In genomic region chr3:53478166-53478830, GRCh38 we compare ENCODE assay signal across 1 cellular context.
A peak's percentile ranks its signal among the peaks of the same experiment; 100 is the strongest.
TF ChIP-seq lines count a peak whose summit lies in the region.

No MANE protein-coding gene starts in this region.

TF ChIP-seq in HepG2, 621 proteins besides CTCF, POLR2A, EP300 and RAD21 (continued from another document and continues in another):
- TF ChIP-seq, protein P1, sequence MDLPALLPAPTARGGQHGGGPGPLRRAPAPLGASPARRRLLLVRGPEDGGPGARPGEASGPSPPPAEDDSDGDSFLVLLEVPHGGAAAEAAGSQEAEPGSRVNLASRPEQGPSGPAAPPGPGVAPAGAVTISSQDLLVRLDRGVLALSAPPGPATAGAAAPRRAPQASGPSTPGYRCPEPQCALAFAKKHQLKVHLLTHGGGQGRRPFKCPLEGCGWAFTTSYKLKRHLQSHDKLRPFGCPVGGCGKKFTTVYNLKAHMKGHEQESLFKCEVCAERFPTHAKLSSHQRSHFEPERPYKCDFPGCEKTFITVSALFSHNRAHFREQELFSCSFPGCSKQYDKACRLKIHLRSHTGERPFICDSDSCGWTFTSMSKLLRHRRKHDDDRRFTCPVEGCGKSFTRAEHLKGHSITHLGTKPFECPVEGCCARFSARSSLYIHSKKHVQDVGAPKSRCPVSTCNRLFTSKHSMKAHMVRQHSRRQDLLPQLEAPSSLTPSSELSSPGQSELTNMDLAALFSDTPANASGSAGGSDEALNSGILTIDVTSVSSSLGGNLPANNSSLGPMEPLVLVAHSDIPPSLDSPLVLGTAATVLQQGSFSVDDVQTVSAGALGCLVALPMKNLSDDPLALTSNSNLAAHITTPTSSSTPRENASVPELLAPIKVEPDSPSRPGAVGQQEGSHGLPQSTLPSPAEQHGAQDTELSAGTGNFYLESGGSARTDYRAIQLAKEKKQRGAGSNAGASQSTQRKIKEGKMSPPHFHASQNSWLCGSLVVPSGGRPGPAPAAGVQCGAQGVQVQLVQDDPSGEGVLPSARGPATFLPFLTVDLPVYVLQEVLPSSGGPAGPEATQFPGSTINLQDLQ (CRISPR knock-in tag; IDR thresholded peaks at IDR 0.05) = no peak
- TF ChIP-seq KLF15 (CRISPR knock-in tag; IDR thresholded peaks at IDR 0.05; ENCODE audit: borderline replicate concordance) (no peak), ZSCAN21 (CRISPR knock-in tag; IDR thresholded peaks at IDR 0.05; ENCODE audit: borderline replicate concordance) (0 out of 2 replicates have a peak, but pooled peaks have one; percentile 27), ZNF414 (CRISPR knock-in tag; IDR thresholded peaks at IDR 0.05) (no peak), NFE2L2 (IDR thresholded peaks at IDR 0.05; ENCODE audit: low read length) (no peak), SMC3 (IDR thresholded peaks at IDR 0.05; ENCODE audit: low read length) (no peak), ZNF850 (CRISPR knock-in tag; conservative IDR thresholded peaks at IDR 0.05) (no peak), POLR2G (IDR thresholded peaks at IDR 0.05; ENCODE audit: low read depth, low read length) (no peak), ZKSCAN5 (CRISPR knock-in tag; IDR thresholded peaks at IDR 0.05) (no peak), BRCA1 (CRISPR knock-in tag; IDR thresholded peaks at IDR 0.05) (no peak), ZBTB38 (CRISPR knock-in tag; IDR thresholded peaks at IDR 0.05) (no peak), ZNF180 (CRISPR knock-in tag; IDR thresholded peaks at IDR 0.05; ENCODE audit: borderline replicate concordance, low read depth) (no peak), FOXP1 (IDR thresholded peaks at IDR 0.05) (peak; percentile 44; the same call in 1 of the 2 replicates), FOXP1 (CRISPR knock-in tag; IDR thresholded peaks at IDR 0.05) (peak; percentile 96), PHF21A (CRISPR knock-in tag; IDR thresholded peaks at IDR 0.05) (peak; percentile 87), POGZ (CRISPR knock-in tag; IDR thresholded peaks at IDR 0.05) (no peak), ZNF138 (CRISPR knock-in tag; IDR thresholded peaks at IDR 0.05; ENCODE audit: low read depth) (no peak), NFKB2 (CRISPR knock-in tag; IDR thresholded peaks at IDR 0.05; ENCODE audit: borderline replicate concordance) (no peak), NAIF1 (CRISPR knock-in tag; IDR thresholded peaks at IDR 0.05; ENCODE audit: borderline replicate concordance) (peak; percentile 68; the same call in 1 of the 2 replicates), HNF1B (CRISPR knock-in tag; IDR thresholded peaks at IDR 0.05) (peak; percentile 96), SP5 (CRISPR knock-in tag; IDR thresholded peaks at IDR 0.05; ENCODE audit: borderline replicate concordance, low read depth) (peak; percentile 100), RFX1 (IDR thresholded peaks at IDR 0.05) (no peak), SOX13 (IDR thresholded peaks at IDR 0.05) (peak; percentile 73), SOX13 (CRISPR knock-in tag; conservative IDR thresholded peaks at IDR 0.05 in 1 of 2, IDR thresholded peaks at IDR 0.05 in 1 of 2) (peak in 1 of 2 experiments; percentile 96; a peak in 2 of 4 replicates), SCMH1 (CRISPR knock-in tag; IDR thresholded peaks at IDR 0.05; ENCODE audit: borderline replicate concordance) (no peak), ZNF274 (CRISPR knock-in tag; IDR thresholded peaks at IDR 0.05) (no peak), TFDP1 (CRISPR knock-in tag; IDR thresholded peaks at IDR 0.05; ENCODE audit: borderline replicate concordance) (no peak), SATB2 (CRISPR knock-in tag; IDR thresholded peaks at IDR 0.05) (no peak), ZNF3 (CRISPR knock-in tag; IDR thresholded peaks at IDR 0.05) (no peak), SMAD1 (CRISPR knock-in tag; IDR thresholded peaks at IDR 0.05; ENCODE audit: borderline replicate concordance, low read depth) (no peak), RBM22 (optimal IDR thresholded peaks at IDR 0.05; ENCODE audit: low read length) (peak; percentile 31), CEBPG (CRISPR knock-in tag; IDR thresholded peaks at IDR 0.05) (peak; percentile 97), ZNF260 (CRISPR knock-in tag; IDR thresholded peaks at IDR 0.05; ENCODE audit: borderline replicate concordance, low read depth) (no peak), ZZZ3 (CRISPR knock-in tag; IDR thresholded peaks at IDR 0.05; ENCODE audit: borderline replicate concordance) (no peak), ZNF549 (CRISPR knock-in tag; IDR thresholded peaks at IDR 0.05) (no peak), ZNF772 (CRISPR knock-in tag; IDR thresholded peaks at IDR 0.05) (peak; percentile 63; the same call in 1 of the 2 replicates), TCF12 (IDR thresholded peaks at IDR 0.05) (no peak), TCF12 (CRISPR knock-in tag; IDR thresholded peaks at IDR 0.05) (peak; percentile 64; the same call in 1 of the 2 replicates), ZNF496 (CRISPR knock-in tag; IDR thresholded peaks at IDR 0.05; ENCODE audit: insufficient replicate concordance) (no peak), ELF1 (CRISPR knock-in tag; IDR thresholded peaks at IDR 0.05) (peak; percentile 20; the same call in 1 of the 2 replicates), FOXM1 (CRISPR knock-in tag; IDR thresholded peaks at IDR 0.05) (no peak), NFIC (IDR thresholded peaks at IDR 0.05; ENCODE audit: low read length) (peak; percentile 92), ZBTB46 (CRISPR knock-in tag; IDR thresholded peaks at IDR 0.05; ENCODE audit: borderline replicate concordance) (no peak), POLR2AphosphoS2 (IDR thresholded peaks at IDR 0.05; ENCODE audit: low read depth, low read length) (no peak)
- TF ChIP-seq, protein P2, sequence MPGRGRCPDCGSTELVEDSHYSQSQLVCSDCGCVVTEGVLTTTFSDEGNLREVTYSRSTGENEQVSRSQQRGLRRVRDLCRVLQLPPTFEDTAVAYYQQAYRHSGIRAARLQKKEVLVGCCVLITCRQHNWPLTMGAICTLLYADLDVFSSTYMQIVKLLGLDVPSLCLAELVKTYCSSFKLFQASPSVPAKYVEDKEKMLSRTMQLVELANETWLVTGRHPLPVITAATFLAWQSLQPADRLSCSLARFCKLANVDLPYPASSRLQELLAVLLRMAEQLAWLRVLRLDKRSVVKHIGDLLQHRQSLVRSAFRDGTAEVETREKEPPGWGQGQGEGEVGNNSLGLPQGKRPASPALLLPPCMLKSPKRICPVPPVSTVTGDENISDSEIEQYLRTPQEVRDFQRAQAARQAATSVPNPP (CRISPR knock-in tag; IDR thresholded peaks at IDR 0.05) = 0 out of 2 replicates have a peak, but pooled peaks have one; percentile 47
- TF ChIP-seq, protein P3, sequence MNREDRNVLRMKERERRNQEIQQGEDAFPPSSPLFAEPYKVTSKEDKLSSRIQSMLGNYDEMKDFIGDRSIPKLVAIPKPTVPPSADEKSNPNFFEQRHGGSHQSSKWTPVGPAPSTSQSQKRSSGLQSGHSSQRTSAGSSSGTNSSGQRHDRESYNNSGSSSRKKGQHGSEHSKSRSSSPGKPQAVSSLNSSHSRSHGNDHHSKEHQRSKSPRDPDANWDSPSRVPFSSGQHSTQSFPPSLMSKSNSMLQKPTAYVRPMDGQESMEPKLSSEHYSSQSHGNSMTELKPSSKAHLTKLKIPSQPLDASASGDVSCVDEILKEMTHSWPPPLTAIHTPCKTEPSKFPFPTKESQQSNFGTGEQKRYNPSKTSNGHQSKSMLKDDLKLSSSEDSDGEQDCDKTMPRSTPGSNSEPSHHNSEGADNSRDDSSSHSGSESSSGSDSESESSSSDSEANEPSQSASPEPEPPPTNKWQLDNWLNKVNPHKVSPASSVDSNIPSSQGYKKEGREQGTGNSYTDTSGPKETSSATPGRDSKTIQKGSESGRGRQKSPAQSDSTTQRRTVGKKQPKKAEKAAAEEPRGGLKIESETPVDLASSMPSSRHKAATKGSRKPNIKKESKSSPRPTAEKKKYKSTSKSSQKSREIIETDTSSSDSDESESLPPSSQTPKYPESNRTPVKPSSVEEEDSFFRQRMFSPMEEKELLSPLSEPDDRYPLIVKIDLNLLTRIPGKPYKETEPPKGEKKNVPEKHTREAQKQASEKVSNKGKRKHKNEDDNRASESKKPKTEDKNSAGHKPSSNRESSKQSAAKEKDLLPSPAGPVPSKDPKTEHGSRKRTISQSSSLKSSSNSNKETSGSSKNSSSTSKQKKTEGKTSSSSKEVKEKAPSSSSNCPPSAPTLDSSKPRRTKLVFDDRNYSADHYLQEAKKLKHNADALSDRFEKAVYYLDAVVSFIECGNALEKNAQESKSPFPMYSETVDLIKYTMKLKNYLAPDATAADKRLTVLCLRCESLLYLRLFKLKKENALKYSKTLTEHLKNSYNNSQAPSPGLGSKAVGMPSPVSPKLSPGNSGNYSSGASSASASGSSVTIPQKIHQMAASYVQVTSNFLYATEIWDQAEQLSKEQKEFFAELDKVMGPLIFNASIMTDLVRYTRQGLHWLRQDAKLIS (CRISPR knock-in tag; IDR thresholded peaks at IDR 0.05) = no peak
- TF ChIP-seq, protein P4, sequence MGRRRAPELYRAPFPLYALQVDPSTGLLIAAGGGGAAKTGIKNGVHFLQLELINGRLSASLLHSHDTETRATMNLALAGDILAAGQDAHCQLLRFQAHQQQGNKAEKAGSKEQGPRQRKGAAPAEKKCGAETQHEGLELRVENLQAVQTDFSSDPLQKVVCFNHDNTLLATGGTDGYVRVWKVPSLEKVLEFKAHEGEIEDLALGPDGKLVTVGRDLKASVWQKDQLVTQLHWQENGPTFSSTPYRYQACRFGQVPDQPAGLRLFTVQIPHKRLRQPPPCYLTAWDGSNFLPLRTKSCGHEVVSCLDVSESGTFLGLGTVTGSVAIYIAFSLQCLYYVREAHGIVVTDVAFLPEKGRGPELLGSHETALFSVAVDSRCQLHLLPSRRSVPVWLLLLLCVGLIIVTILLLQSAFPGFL (CRISPR knock-in tag; IDR thresholded peaks at IDR 0.05) = no peak
- TF ChIP-seq, protein P5, sequence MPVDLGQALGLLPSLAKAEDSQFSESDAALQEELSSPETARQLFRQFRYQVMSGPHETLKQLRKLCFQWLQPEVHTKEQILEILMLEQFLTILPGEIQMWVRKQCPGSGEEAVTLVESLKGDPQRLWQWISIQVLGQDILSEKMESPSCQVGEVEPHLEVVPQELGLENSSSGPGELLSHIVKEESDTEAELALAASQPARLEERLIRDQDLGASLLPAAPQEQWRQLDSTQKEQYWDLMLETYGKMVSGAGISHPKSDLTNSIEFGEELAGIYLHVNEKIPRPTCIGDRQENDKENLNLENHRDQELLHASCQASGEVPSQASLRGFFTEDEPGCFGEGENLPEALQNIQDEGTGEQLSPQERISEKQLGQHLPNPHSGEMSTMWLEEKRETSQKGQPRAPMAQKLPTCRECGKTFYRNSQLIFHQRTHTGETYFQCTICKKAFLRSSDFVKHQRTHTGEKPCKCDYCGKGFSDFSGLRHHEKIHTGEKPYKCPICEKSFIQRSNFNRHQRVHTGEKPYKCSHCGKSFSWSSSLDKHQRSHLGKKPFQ (CRISPR knock-in tag; IDR thresholded peaks at IDR 0.05; ENCODE audit: insufficient replicate concordance) = no peak
- TF ChIP-seq, protein P6, sequence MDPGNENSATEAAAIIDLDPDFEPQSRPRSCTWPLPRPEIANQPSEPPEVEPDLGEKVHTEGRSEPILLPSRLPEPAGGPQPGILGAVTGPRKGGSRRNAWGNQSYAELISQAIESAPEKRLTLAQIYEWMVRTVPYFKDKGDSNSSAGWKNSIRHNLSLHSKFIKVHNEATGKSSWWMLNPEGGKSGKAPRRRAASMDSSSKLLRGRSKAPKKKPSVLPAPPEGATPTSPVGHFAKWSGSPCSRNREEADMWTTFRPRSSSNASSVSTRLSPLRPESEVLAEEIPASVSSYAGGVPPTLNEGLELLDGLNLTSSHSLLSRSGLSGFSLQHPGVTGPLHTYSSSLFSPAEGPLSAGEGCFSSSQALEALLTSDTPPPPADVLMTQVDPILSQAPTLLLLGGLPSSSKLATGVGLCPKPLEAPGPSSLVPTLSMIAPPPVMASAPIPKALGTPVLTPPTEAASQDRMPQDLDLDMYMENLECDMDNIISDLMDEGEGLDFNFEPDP (CRISPR knock-in tag; conservative IDR thresholded peaks at IDR 0.05) = no peak
- TF ChIP-seq, protein P7, sequence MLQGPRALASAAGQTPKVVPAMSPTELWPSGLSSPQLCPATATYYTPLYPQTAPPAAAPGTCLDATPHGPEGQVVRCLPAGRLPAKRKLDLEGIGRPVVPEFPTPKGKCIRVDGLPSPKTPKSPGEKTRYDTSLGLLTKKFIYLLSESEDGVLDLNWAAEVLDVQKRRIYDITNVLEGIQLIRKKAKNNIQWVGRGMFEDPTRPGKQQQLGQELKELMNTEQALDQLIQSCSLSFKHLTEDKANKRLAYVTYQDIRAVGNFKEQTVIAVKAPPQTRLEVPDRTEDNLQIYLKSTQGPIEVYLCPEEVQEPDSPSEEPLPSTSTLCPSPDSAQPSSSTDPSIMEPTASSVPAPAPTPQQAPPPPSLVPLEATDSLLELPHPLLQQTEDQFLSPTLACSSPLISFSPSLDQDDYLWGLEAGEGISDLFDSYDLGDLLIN (CRISPR knock-in tag; IDR thresholded peaks at IDR 0.05; ENCODE audit: borderline replicate concordance) = no peak
